In genomic region chr3:94069242-94069813, GRCh38 we compare ENCODE assay signal across 9 cellular contexts. TPM values are rescaled to one million over a fixed set of nuclear protein-coding genes. Genes with fewer than 3 reads are reported as not detected.
DNase-seq lines count a peak whose midpoint lies in the region; ATAC-seq and TF ChIP-seq lines count a peak whose summit lies in the region.
"Had no signal": no experiment of that assay in that cellular context is flagged by ENCODE, and none has a peak within 500 bp of the region (broad histone marks: within the 10 kb centered on the region; RNA-seq: fewer than 3 reads in every experiment).

No MANE protein-coding gene starts in this region.

- TF ChIP-seq CTCF in neural crest cell (conservative IDR thresholded peaks at IDR 0.05): peak; percentile 78

- no peaks in the 10 kb centered on the region for H3K27me3 Mint-ChIP-seq in neural crest cell (ENCODE audit: low read depth)
- no peaks in the 10 kb centered on the region for H3K27me3 Mint-ChIP-seq in activated naive CD4-positive, alpha-beta T cell treated with anti-CD3 and anti-CD28 coated beads, Interleukin-2, amount 10 ng/mL, durations not matched to agents 7 days and 5 days

- H3K4me3 Mint-ChIP-seq in neural crest cell: no peak overlapping the region
- no peak overlapping the region for H3K4me3 Mint-ChIP-seq in activated naive CD4-positive, alpha-beta T cell treated with anti-CD3 and anti-CD28 coated beads, Interleukin-2, amount 10 ng/mL, durations not matched to agents 7 days and 5 days

- no peaks in the 10 kb centered on the region for H3K9me3 Mint-ChIP-seq in neural crest cell
- peaks cover 14% of the 10 kb centered on the region for H3K9me3 Mint-ChIP-seq in activated naive CD4-positive, alpha-beta T cell treated with anti-CD3 and anti-CD28 coated beads, Interleukin-2, amount 10 ng/mL, durations not matched to agents 7 days and 5 days

- ATAC-seq in HG02885 (IDR thresholded peaks at IDR 0.05; ENCODE audit: poor library complexity, unreplicated experiment): no peak

- no peak overlapping the region for H3K27ac Mint-ChIP-seq in neural crest cell (ENCODE audit: unreplicated experiment)
- no peak overlapping the region for H3K27ac Mint-ChIP-seq in activated naive CD4-positive, alpha-beta T cell treated with anti-CD3 and anti-CD28 coated beads, Interleukin-2, amount 10 ng/mL, durations not matched to agents 7 days and 5 days

- peaks cover 12% of the 10 kb centered on the region for H3K4me1 Mint-ChIP-seq in neural crest cell
- peaks cover 57% of the 10 kb centered on the region for H3K4me1 Mint-ChIP-seq in activated naive CD4-positive, alpha-beta T cell treated with anti-CD3 and anti-CD28 coated beads, Interleukin-2, amount 10 ng/mL, durations not matched to agents 7 days and 5 days

- H3K36me3 Mint-ChIP-seq in neural crest cell (ENCODE audit: low read depth): peaks cover 30% of the 10 kb centered on the region
- H3K36me3 Mint-ChIP-seq in activated naive CD4-positive, alpha-beta T cell treated with anti-CD3 and anti-CD28 coated beads, Interleukin-2, amount 10 ng/mL, durations not matched to agents 7 days and 5 days: peaks cover 54% of the 10 kb centered on the region

- CTCF ChIA-PET in activated naive CD4-positive, alpha-beta T cell treated with anti-CD3 and anti-CD28 coated beads, Interleukin-2, amount 10 ng/mL, durations not matched to agents 7 days and 5 days (lab: Charles Lee): interaction anchor here (0.6 to 2.3 kb wide), 16 partner anchors 11 to 224 kb away, joined by 3 to 21 read pairs (median 4); no protein-coding TSS in a partner anchor

- DNase-seq in NCI-H1694 treated with DMSO at 0.1 percent for 48 hours (lab: John Stamatoyannopoulos, UW) (peak; percentile 14), NCI-H1694 (lab: John Stamatoyannopoulos, UW) (no peak), NCI-H1105 (lab: John Stamatoyannopoulos, UW) (peak; percentile 3), cerebellum (ENCODE audit: low spot score) (peak; percentile 9), neural crest cell (ENCODE audit: low read depth, low spot score) (no peak)
- no peak for DNase-seq in activated naive CD4-positive, alpha-beta T cell treated with anti-CD3 and anti-CD28 coated beads, Interleukin-2, amount 10 ng/mL, durations not matched to agents 7 days and 5 days
- DNase-seq in NK-92 treated with Interleukin-12 subunit alpha and Interleukin-12 subunit beta, amount 100 ng/mL, for 24 hours (lab: John Stamatoyannopoulos, UW): no peak

RNA-seq across cellular contexts. Expression of gene NSUN3, which starts 6.5 kb away (rescaled TPM):
- total RNA-seq in cerebellum (28.9 TPM), neural crest cell (12.0 and 13.0 TPM in 2 replicates)

RNA-seq across cellular contexts. Expression of gene DHFR2, which starts 6.6 kb away (rescaled TPM):
- total RNA-seq in cerebellum (5.7 TPM), neural crest cell (5.2 and 6.6 TPM in 2 replicates)

RNA-seq across cellular contexts. Expression of gene STX19, which starts 40.9 kb away (rescaled TPM):
- total RNA-seq in cerebellum (not detected), neural crest cell (not detected in 2 replicates)
- total RNA-seq: Daoy had no signal

Comparison
In these comparisons a context has a peak if more than half of its experiments do, and no peak if none do; other contexts are left out.
1. DNase-seq: peak in NCI-H1694 treated with DMSO at 0.1 percent for 48 hours (single experiment), NCI-H1105 (single experiment) and cerebellum (single experiment); none in NCI-H1694 (single experiment), neural crest cell (single experiment), activated naive CD4-positive, alpha-beta T cell treated with anti-CD3 and anti-CD28 coated beads, Interleukin-2, amount 10 ng/mL, durations not matched to agents 7 days and 5 days (single experiment) and NK-92 treated with Interleukin-12 subunit alpha and Interleukin-12 subunit beta, amount 100 ng/mL, for 24 hours (single experiment).